Comparison of ENCODE assay signal across 8 cellular contexts in genomic region chr1:110203021-110203661, GRCh38. TPM values are rescaled to one million over a fixed set of nuclear protein-coding genes. Genes with fewer than 3 reads are reported as not detected.
A peak's percentile ranks its signal among the peaks of the same experiment; 100 is the strongest.
DNase-seq lines count a peak whose midpoint lies in the region; ATAC-seq and TF ChIP-seq lines count a peak whose summit lies in the region.

No MANE protein-coding gene starts in this region.

- peak; percentile 80 for TF ChIP-seq CTCF in astrocyte of the cerebellum (IDR thresholded peaks at IDR 0.05; ENCODE audit: low read depth, low read length, missing control alignments)

- no peak for DNase-seq in Right ventricle myocardium superior
- no peak for DNase-seq in Right ventricle myocardium inferior (ENCODE audit: missing footprints)
- peak; percentile 71 for DNase-seq in NCI-H2029 (lab: John Stamatoyannopoulos, UW)
- peak; percentile 28 for DNase-seq in T-helper 22 cell (ENCODE audit: low read depth)
- peak; percentile 42 for DNase-seq in astrocyte of the cerebellum (ENCODE audit: low read depth)
- peak; percentile 55 for DNase-seq in iPS-NIHi7 (ENCODE audit: extremely low spot score)
- DNase-seq in stimulated activated CD4-positive, alpha-beta T cell treated with anti-CD3 and anti-CD28 coated beads, Interleukin-15, amount 100 ng/mL, for 24 hours: peak; percentile 76

- peak; percentile 69 for ATAC-seq in Right ventricle myocardium superior (ENCODE audit: poor library complexity)
- ATAC-seq in Right ventricle myocardium inferior: no peak
- no peak for ATAC-seq in HG03039 (IDR thresholded peaks at IDR 0.05; ENCODE audit: unreplicated experiment)

- in situ Hi-C loops in astrocyte of the cerebellum (cut with HindIII; ENCODE audit: low sequenced_read_pairs): no loop called here

- no peak overlapping the region for H3K4me3 ChIP-seq in astrocyte of the cerebellum (ENCODE audit: low read depth, low read length)

- intact Hi-C loops in Right ventricle myocardium superior (cut with DNase I) (loop anchor here (2.0 to 10.0 kb wide), 2 partner anchors 258 to 292 kb away; no protein-coding TSS in a partner anchor), Right ventricle myocardium inferior (cut with DNase I) (loop anchor here (1.0 kb wide), 2 partner anchors 109 to 257 kb away; no protein-coding TSS in a partner anchor)

RNA-seq across cellular contexts. Expression of gene KCNC4, which starts 7.0 kb away (rescaled TPM):
- total RNA-seq in Right ventricle myocardium superior: 4.2 TPM
- 5.1 TPM for total RNA-seq in Right ventricle myocardium inferior

RNA-seq across cellular contexts. Expression of gene SLC6A17, which starts 52.8 kb away (rescaled TPM):
- total RNA-seq in Right ventricle myocardium superior (not detected), Right ventricle myocardium inferior (not detected)

Comparison
In these comparisons a context has a peak if more than half of its experiments do, and no peak if none do; other contexts are left out.
1. DNase-seq: peak in NCI-H2029 (single experiment), T-helper 22 cell (single experiment), astrocyte of the cerebellum (single experiment), iPS-NIHi7 (single experiment) and stimulated activated CD4-positive, alpha-beta T cell treated with anti-CD3 and anti-CD28 coated beads, Interleukin-15, amount 100 ng/mL, for 24 hours (single experiment); none in Right ventricle myocardium superior (single experiment) and Right ventricle myocardium inferior (single experiment).